In the genomic region with DNA sequence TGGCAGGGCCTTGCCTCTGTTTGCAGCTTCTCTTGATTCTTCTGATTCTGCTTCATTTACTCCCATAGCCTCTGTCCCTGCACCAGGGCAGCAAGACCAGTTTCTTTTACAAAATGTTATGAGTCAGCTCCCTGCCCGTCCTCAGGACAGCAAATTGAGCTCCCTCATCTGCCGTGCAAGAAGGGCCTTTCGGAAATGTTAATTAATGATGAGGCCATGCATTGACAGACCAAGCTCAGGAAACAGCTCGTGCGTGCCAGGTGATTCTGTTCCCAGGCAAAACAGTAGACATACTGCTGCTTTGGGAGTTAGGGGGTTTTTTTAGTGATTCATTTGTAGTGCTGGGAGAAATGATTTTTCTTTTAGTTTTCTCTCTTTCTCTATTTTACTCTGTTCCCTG, we compare ENCODE assay signal across 11 cellular contexts.
DNase-seq lines count a peak whose midpoint lies in the region; ATAC-seq and TF ChIP-seq lines count a peak whose summit lies in the region.
"Had no signal": no experiment of that assay in that cellular context is flagged by ENCODE, and none has a peak within 500 bp of the region (broad histone marks: within the 10 kb centered on the region; RNA-seq: fewer than 3 reads in every experiment).

No MANE protein-coding gene starts in this region.

- no peaks in the 10 kb centered on the region for H3K4me1 Mint-ChIP-seq in activated CD4-positive, alpha-beta memory T cell treated with anti-CD3 and anti-CD28 coated beads, Interleukin-2, amount 10 ng/mL, durations not matched to agents 7 days and 5 days
- H3K4me1 Mint-ChIP-seq: naive thymus-derived CD4-positive, alpha-beta T cell had no signal

- no peak overlapping the region for H3K27ac Mint-ChIP-seq in activated CD4-positive, alpha-beta memory T cell treated with anti-CD3 and anti-CD28 coated beads, Interleukin-2, amount 10 ng/mL, durations not matched to agents 7 days and 5 days
- H3K27ac Mint-ChIP-seq: naive thymus-derived CD4-positive, alpha-beta T cell had no signal

- ATAC-seq in GM19468 (IDR thresholded peaks at IDR 0.05; ENCODE audit: extremely low read depth, unreplicated experiment) = peak; percentile 67
- ATAC-seq in HG03103 (IDR thresholded peaks at IDR 0.05; ENCODE audit: low read depth, unreplicated experiment) = peak; percentile 77
- no peak for ATAC-seq in GM19328 (IDR thresholded peaks at IDR 0.05; ENCODE audit: unreplicated experiment)
- ATAC-seq: naive thymus-derived CD4-positive, alpha-beta T cell had no signal

- H3K4me3 ChIP-seq in GM12875 (ENCODE audit: low read depth, low read length) = no peak overlapping the region
- H3K4me3 ChIP-seq in epithelial cell of proximal tubule (ENCODE audit: low read depth, low read length) = no peak overlapping the region

- peaks cover 2% of the 10 kb centered on the region for H3K27me3 Mint-ChIP-seq in activated CD4-positive, alpha-beta memory T cell treated with anti-CD3 and anti-CD28 coated beads, Interleukin-2, amount 10 ng/mL, durations not matched to agents 7 days and 5 days

- POLR2A ChIA-PET in activated CD4-positive, alpha-beta memory T cell treated with anti-CD3 and anti-CD28 coated beads, Interleukin-2, amount 10 ng/mL, durations not matched to agents 7 days and 5 days (lab: Charles Lee) = no interaction called here

- no peaks in the 10 kb centered on the region for H3K36me3 Mint-ChIP-seq in activated CD4-positive, alpha-beta memory T cell treated with anti-CD3 and anti-CD28 coated beads, Interleukin-2, amount 10 ng/mL, durations not matched to agents 7 days and 5 days (ENCODE audit: low read depth)
- H3K36me3 Mint-ChIP-seq: naive thymus-derived CD4-positive, alpha-beta T cell had no signal

- H3K4me3 Mint-ChIP-seq in activated CD4-positive, alpha-beta memory T cell treated with anti-CD3 and anti-CD28 coated beads, Interleukin-2, amount 10 ng/mL, durations not matched to agents 7 days and 5 days = no peak overlapping the region
- H3K4me3 Mint-ChIP-seq: naive thymus-derived CD4-positive, alpha-beta T cell had no signal

- TF ChIP-seq CTCF in GM12875 (IDR thresholded peaks at IDR 0.05; ENCODE audit: borderline replicate concordance, insufficient read depth, low read depth, low read length) (0 out of 2 replicates have a peak, but pooled peaks have one; percentile 3), epithelial cell of proximal tubule (conservative IDR thresholded peaks at IDR 0.05; ENCODE audit: low read depth, low read length) (no peak)

- DNase-seq in epithelial cell of proximal tubule (ENCODE audit: low read depth) = peak; percentile 79
- DNase-seq in activated CD4-positive, alpha-beta T cell treated with anti-CD3 and anti-CD28 coated beads, Interleukin-2, amount 50 U/mL, for 1 hour = no peak
- DNase-seq in activated CD4-positive, alpha-beta memory T cell treated with anti-CD3 and anti-CD28 coated beads, Interleukin-2, amount 10 ng/mL, durations not matched to agents 7 days and 5 days = no peak
- DNase-seq in COR-L47 (lab: John Stamatoyannopoulos, UW) = no peak
- DNase-seq: activated effector memory CD4-positive, alpha-beta T cell treated with anti-CD3 and anti-CD28 coated beads, Interleukin-2, amount 50 U/mL, for 16 hours; naive thymus-derived CD4-positive, alpha-beta T cell; SK-N-SH had no signal

- H3K9me3 Mint-ChIP-seq in activated CD4-positive, alpha-beta memory T cell treated with anti-CD3 and anti-CD28 coated beads, Interleukin-2, amount 10 ng/mL, durations not matched to agents 7 days and 5 days = no peaks in the 10 kb centered on the region
- H3K9me3 Mint-ChIP-seq: naive thymus-derived CD4-positive, alpha-beta T cell had no signal

- CTCF ChIA-PET in activated CD4-positive, alpha-beta memory T cell treated with anti-CD3 and anti-CD28 coated beads, Interleukin-2, amount 10 ng/mL, durations not matched to agents 7 days and 5 days (lab: Charles Lee) = no interaction called here
